Comparison of ENCODE assay signal across 25 cellular contexts in the genomic region with DNA sequence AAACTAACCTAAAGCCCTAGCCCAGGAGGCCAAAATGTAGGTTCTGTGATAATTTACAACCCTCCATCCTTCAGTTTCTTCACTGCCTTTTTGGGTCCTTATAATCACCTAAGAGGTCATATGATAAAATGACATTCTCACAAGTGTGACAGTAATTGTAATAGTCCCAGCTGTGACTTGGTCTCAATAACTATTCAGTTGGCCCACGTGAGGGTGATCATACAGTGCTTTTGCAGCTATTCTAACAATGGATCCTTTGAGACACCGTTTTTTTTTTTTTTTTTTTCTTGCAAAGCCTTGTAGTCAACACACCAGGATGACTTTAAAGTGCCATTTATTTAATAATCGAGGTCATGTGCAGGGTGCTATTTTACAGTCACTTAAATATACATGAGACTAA.
A peak's percentile ranks its signal among the peaks of the same experiment; 100 is the strongest.
DNase-seq lines count a peak whose midpoint lies in the region; ATAC-seq, FAIRE-seq and TF ChIP-seq lines count a peak whose summit lies in the region.
"Had no signal": no experiment of that assay in that cellular context is flagged by ENCODE, and none has a peak within 500 bp of the region (broad histone marks: within the 10 kb centered on the region; RNA-seq: fewer than 3 reads in every experiment).

No MANE protein-coding gene starts in this region.

- H3K4me3 ChIP-seq in GM23338 (no peak overlapping the region), lower leg skin (ENCODE audit: low read depth, poor library complexity, severe bottlenecking) (no peak overlapping the region)
- H3K4me3 ChIP-seq: A549, BLaER1, GM12878, GM23248, Peyer's patch, SJSA1 had no signal

- FAIRE-seq in frontal cortex (lab: Jason Lieb, UNC): peak; percentile 66
- FAIRE-seq: A549, GM19239, HepG2 had no signal

- DNase-seq in GM23338 (ENCODE audit: low spot score): no peak
- DNase-seq in NCI-H69 (lab: John Stamatoyannopoulos, UW): peak; percentile 85
- peak in 1 of 2 donors; percentile 4 for DNase-seq in frontal cortex (ENCODE audit: low spot score in 2 of 2)
- peak in 29 of 56 donors; percentile 6 to 69 (median 25) for DNase-seq in nucleus accumbens (lab: John Stamatoyannopoulos, UW)
- DNase-seq in left lobe of liver (ENCODE audit: low spot score): no peak
- no peak for DNase-seq in cortex of kidney (lab: John Stamatoyannopoulos, UW)
- DNase-seq in mesothelial cell of epicardium (ENCODE audit: low spot score in 2 of 2, unreplicated experiment in 2 of 2): no peak
- no peak for DNase-seq in lower leg skin (ENCODE audit: low spot score in 2 of 2)
- DNase-seq: Calu3; CD4-positive, alpha-beta memory T cell; GM23248; KBM-7; NCI-H1105; NCI-H2081 treated with DMSO at 0.1 percent for 48 hours; NCI-H345; NCI-H524 treated with DMSO at 0.1 percent for 48 hours; NK-92 treated with Interleukin-12 subunit alpha and Interleukin-12 subunit beta, amount 100 ng/mL, for 24 hours; Peyer's patch had no signal

- peaks cover 41% of the 10 kb centered on the region for H3K4me1 ChIP-seq in GM23338 (ENCODE audit: insufficient read depth)
- H3K4me1 ChIP-seq: A549, Peyer's patch, SJSA1 had no signal

- no peak overlapping the region for H3K27ac ChIP-seq in GM23338 (ENCODE audit: low read depth)
- H3K27ac ChIP-seq: A549, BLaER1, GM23248, Peyer's patch, SJSA1 had no signal

- TF ChIP-seq POLR2A in lower leg skin (IDR thresholded peaks at IDR 0.05): no peak

- 0 out of 3 replicates have a peak, but pooled peaks cover 3% of the 10 kb centered on the region for H3K36me3 Mint-ChIP-seq in GM23338 (ENCODE audit: low read depth)
- H3K36me3 Mint-ChIP-seq in mesothelial cell of epicardium: no peaks in the 10 kb centered on the region
- H3K36me3 Mint-ChIP-seq: CD4-positive, alpha-beta memory T cell had no signal

- ATAC-seq in GM23338 (no peak), left lobe of liver (no peak)
- ATAC-seq: A549, GM12878, HCT116, HepG2 had no signal

- 55 to 71% methylated on average over 3 of the region's 3 CpGs for WGBS in lower leg skin, 2 donors

- intact Hi-C loops in lower leg skin (cut with DNase I; ENCODE audit: low total_unique reads): no loop called here

- H3K4me3 Mint-ChIP-seq in GM23338 (no peak overlapping the region), mesothelial cell of epicardium (no peak overlapping the region)
- H3K4me3 Mint-ChIP-seq: CD4-positive, alpha-beta memory T cell had no signal

- TF ChIP-seq CTCF in GM23338 (conservative IDR thresholded peaks at IDR 0.05; ENCODE audit: low read depth in 2 of 2) (no peak), mesothelial cell of epicardium (IDR thresholded peaks at IDR 0.05; ENCODE audit: unreplicated experiment) (no peak), lower leg skin (IDR thresholded peaks at IDR 0.05) (no peak)

- H3K27ac Mint-ChIP-seq in GM23338: no peak overlapping the region
- H3K27ac Mint-ChIP-seq in mesothelial cell of epicardium: no peak overlapping the region
- H3K27ac Mint-ChIP-seq: CD4-positive, alpha-beta memory T cell had no signal

- H3K27me3 Mint-ChIP-seq in GM23338 (ENCODE audit: insufficient read depth, low read depth, poor library complexity): no peaks in the 10 kb centered on the region
- no peaks in the 10 kb centered on the region for H3K27me3 Mint-ChIP-seq in mesothelial cell of epicardium (ENCODE audit: low read depth)
- H3K27me3 Mint-ChIP-seq: CD4-positive, alpha-beta memory T cell had no signal

- no peaks in the 10 kb centered on the region for H4K20me1 ChIP-seq in GM23338 (replicated peaks; ENCODE audit: insufficient read depth)
- H4K20me1 ChIP-seq: BLaER1 had no signal

- H3K79me2 ChIP-seq in GM23338 (replicated peaks; ENCODE audit: insufficient read depth): no peaks in the 10 kb centered on the region; the same call in 1 of the 2 replicates

- peaks cover 37% of the 10 kb centered on the region for H3K4me1 Mint-ChIP-seq in GM23338
- no peaks in the 10 kb centered on the region for H3K4me1 Mint-ChIP-seq in mesothelial cell of epicardium
- H3K4me1 Mint-ChIP-seq: CD4-positive, alpha-beta memory T cell had no signal

- no peaks in the 10 kb centered on the region for H3F3A ChIP-seq in GM23338 (replicated peaks; ENCODE audit: low read depth)

- no peak overlapping the region for H2AFZ ChIP-seq in GM23338
- H2AFZ ChIP-seq: GM23248 had no signal

- H3K9me2 ChIP-seq in GM23338 (ENCODE audit: insufficient read depth): no peaks in the 10 kb centered on the region; the same call in 1 of the 2 replicates

- H3K9me3 Mint-ChIP-seq in GM23338 (no peaks in the 10 kb centered on the region), mesothelial cell of epicardium (no peaks in the 10 kb centered on the region)
- H3K9me3 Mint-ChIP-seq: CD4-positive, alpha-beta memory T cell had no signal

- H3K4me2 ChIP-seq in GM23338: peak overlapping the region; percentile 15; the same call in 1 of the 2 replicates
- H3K4me2 ChIP-seq: A549, BLaER1 had no signal

- H3K27me3 ChIP-seq in GM23338 (ENCODE audit: insufficient read depth): no peaks in the 10 kb centered on the region
- H3K27me3 ChIP-seq: BLaER1, Peyer's patch, SJSA1 had no signal

- H3K36me3 ChIP-seq in GM23338 (ENCODE audit: insufficient read depth): no peaks in the 10 kb centered on the region
- H3K36me3 ChIP-seq: BLaER1, Peyer's patch, SJSA1 had no signal

TF ChIP-seq in GM23338, 12 proteins besides CTCF, POLR2A, EP300 and RAD21:
- TF ChIP-seq, protein P1, sequence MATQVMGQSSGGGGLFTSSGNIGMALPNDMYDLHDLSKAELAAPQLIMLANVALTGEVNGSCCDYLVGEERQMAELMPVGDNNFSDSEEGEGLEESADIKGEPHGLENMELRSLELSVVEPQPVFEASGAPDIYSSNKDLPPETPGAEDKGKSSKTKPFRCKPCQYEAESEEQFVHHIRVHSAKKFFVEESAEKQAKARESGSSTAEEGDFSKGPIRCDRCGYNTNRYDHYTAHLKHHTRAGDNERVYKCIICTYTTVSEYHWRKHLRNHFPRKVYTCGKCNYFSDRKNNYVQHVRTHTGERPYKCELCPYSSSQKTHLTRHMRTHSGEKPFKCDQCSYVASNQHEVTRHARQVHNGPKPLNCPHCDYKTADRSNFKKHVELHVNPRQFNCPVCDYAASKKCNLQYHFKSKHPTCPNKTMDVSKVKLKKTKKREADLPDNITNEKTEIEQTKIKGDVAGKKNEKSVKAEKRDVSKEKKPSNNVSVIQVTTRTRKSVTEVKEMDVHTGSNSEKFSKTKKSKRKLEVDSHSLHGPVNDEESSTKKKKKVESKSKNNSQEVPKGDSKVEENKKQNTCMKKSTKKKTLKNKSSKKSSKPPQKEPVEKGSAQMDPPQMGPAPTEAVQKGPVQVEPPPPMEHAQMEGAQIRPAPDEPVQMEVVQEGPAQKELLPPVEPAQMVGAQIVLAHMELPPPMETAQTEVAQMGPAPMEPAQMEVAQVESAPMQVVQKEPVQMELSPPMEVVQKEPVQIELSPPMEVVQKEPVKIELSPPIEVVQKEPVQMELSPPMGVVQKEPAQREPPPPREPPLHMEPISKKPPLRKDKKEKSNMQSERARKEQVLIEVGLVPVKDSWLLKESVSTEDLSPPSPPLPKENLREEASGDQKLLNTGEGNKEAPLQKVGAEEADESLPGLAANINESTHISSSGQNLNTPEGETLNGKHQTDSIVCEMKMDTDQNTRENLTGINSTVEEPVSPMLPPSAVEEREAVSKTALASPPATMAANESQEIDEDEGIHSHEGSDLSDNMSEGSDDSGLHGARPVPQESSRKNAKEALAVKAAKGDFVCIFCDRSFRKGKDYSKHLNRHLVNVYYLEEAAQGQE (IDR thresholded peaks at IDR 0.05; ENCODE audit: unreplicated experiment): no peak

Comparison
In these comparisons a context has a peak if more than half of its experiments do, and no peak if none do; other contexts are left out.
1. DNase-seq: peak in NCI-H69 (single experiment) and nucleus accumbens (29 of 56); none in GM23338 (single experiment), left lobe of liver (single experiment), cortex of kidney (single experiment), mesothelial cell of epicardium (0 of 2) and lower leg skin (0 of 2).